In the genomic region with DNA sequence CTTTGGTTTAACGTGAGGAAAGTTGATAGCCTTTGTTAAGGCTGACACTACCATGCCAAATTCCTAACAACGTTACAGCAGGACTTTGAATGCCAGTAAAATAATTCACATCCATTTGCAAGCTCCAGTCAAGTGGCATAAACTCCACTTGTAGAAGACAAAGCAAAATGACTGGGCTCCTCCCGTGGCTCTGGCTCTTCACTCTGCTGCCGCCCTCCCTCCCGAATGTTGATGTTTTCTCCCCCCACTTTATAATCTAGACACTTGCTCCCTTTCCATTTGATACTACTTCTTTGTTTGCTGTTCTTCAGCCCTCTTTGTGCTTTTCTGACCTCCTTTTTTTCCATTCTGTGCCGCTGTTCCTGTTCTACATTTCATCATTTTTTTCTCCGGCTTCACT, we compare ENCODE assay signal across 15 cellular contexts. TPM values are rescaled to one million over a fixed set of nuclear protein-coding genes. Genes with fewer than 3 reads are reported as not detected.
A peak's percentile ranks its signal among the peaks of the same experiment; 100 is the strongest.
DNase-seq lines count a peak whose midpoint lies in the region; ATAC-seq, FAIRE-seq and TF ChIP-seq lines count a peak whose summit lies in the region.
"Had no signal": no experiment of that assay in that cellular context is flagged by ENCODE, and none has a peak within 500 bp of the region (broad histone marks: within the 10 kb centered on the region; RNA-seq: fewer than 3 reads in every experiment).

No MANE protein-coding gene starts in this region.

- H3K4me3 Mint-ChIP-seq in endodermal cell, result no peak overlapping the region
- H3K4me3 Mint-ChIP-seq: B cell had no signal

- H3K4me3 ChIP-seq in endodermal cell (ENCODE audit: low read length) (no peak overlapping the region), neural cell (ENCODE audit: low read length) (no peak overlapping the region), kidney (ENCODE audit: low read length in 2 of 2) (no peak overlapping the region)

- H3K79me2 ChIP-seq in neural cell (replicated peaks; ENCODE audit: insufficient read depth, low read length), result no peaks in the 10 kb centered on the region

- intact Hi-C loops in Right ventricle myocardium inferior (cut with DNase I), result no loop called here
- intact Hi-C loops in kidney (cut with DNase I), result no loop called here

- no peaks in the 10 kb centered on the region for H3F3A ChIP-seq in neural cell (ENCODE audit: insufficient read depth, low read length, poor library complexity, severe bottlenecking)

- no peaks in the 10 kb centered on the region for H3K36me3 Mint-ChIP-seq in endodermal cell (ENCODE audit: low read depth)
- H3K36me3 Mint-ChIP-seq: activated naive CD4-positive, alpha-beta T cell treated with anti-CD3 and anti-CD28 coated beads, Interleukin-2, amount 50 U/mL, for 72 hours had no signal

- ATAC-seq in Right ventricle myocardium inferior (no peak), HG03196 (IDR thresholded peaks at IDR 0.05; ENCODE audit: unreplicated experiment) (no peak)
- ATAC-seq: activated naive CD4-positive, alpha-beta T cell treated with anti-CD3 and anti-CD28 coated beads, Interleukin-2, amount 50 U/mL, for 72 hours; esophagus mucosa had no signal

- TF ChIP-seq RAD21 in neural cell (conservative IDR thresholded peaks at IDR 0.05), result no peak

- no peak overlapping the region for H3K9ac ChIP-seq in endodermal cell (ENCODE audit: extremely low read depth, low read length, poor library complexity, severe bottlenecking)
- no peak overlapping the region for H3K9ac ChIP-seq in neural cell (ENCODE audit: low read length)
- no peak overlapping the region for H3K9ac ChIP-seq in kidney (ENCODE audit: low read length in 2 of 2)

- H2AFZ ChIP-seq in neural cell (ENCODE audit: low read depth, low read length), result no peak overlapping the region

- FAIRE-seq in H54 (lab: Jason Lieb, UNC) (peak; percentile 93), kidney (lab: Jason Lieb, UNC) (no peak)
- FAIRE-seq: TTC549 had no signal

- no peaks in the 10 kb centered on the region for H3K36me3 ChIP-seq in endodermal cell (ENCODE audit: control insufficient read depth, insufficient read depth, low read length)
- H3K36me3 ChIP-seq in neural cell (ENCODE audit: insufficient read depth, low read length), result no peaks in the 10 kb centered on the region
- no peaks in the 10 kb centered on the region for H3K36me3 ChIP-seq in kidney (ENCODE audit: control insufficient read depth in 1 of 2, insufficient read depth in 2 of 2, low read length in 2 of 2)

- H3K4me1 ChIP-seq in endodermal cell (ENCODE audit: control insufficient read depth, insufficient read depth, low read length) (peaks cover 6% of the 10 kb centered on the region), kidney (ENCODE audit: control insufficient read depth in 1 of 2, insufficient read depth in 1 of 2, low read depth in 1 of 2, low read length in 2 of 2) (peaks cover 6 to 17% of the 10 kb centered on the region in 2 donors)

- no peaks in the 10 kb centered on the region for H3K9me2 ChIP-seq in neural cell (ENCODE audit: insufficient read depth, low read length)

- H3K9me3 ChIP-seq in endodermal cell (ENCODE audit: control insufficient read depth, low read length) (no peaks in the 10 kb centered on the region), neural cell (ENCODE audit: low read length) (no peaks in the 10 kb centered on the region), kidney (ENCODE audit: control insufficient read depth in 1 of 2, low read length in 2 of 2) (no peaks in the 10 kb centered on the region)

- no peak for TF ChIP-seq EP300 in neural cell (conservative IDR thresholded peaks at IDR 0.05; ENCODE audit: poor library complexity, severe bottlenecking)

- no peaks in the 10 kb centered on the region for H4K20me1 ChIP-seq in neural cell (ENCODE audit: insufficient read depth)

- TF ChIP-seq CTCF in endodermal cell (conservative IDR thresholded peaks at IDR 0.05), result no peak
- no peak for TF ChIP-seq CTCF in neural cell (IDR thresholded peaks at IDR 0.05; ENCODE audit: poor library complexity, severe bottlenecking)
- no peak for TF ChIP-seq CTCF in kidney (IDR thresholded peaks at IDR 0.05; ENCODE audit: borderline replicate concordance, extremely low read depth, insufficient read depth)

- no peak for TF ChIP-seq POLR2A in H54 (IDR thresholded peaks at IDR 0.05; ENCODE audit: low read depth, low read length)

- no peaks in the 10 kb centered on the region for H3K27me3 Mint-ChIP-seq in endodermal cell (ENCODE audit: insufficient read depth)
- H3K27me3 Mint-ChIP-seq: B cell had no signal

- DNase-seq in H54 (ENCODE audit: insufficient read length, low spot score) (no peak), NCI-H2196 treated with DMSO at 0.1 percent for 48 hours (lab: John Stamatoyannopoulos, UW; ENCODE audit: unreplicated experiment) (peak; percentile 58), endodermal cell (no peak), NCI-H226 (no peak), Right ventricle myocardium inferior (ENCODE audit: missing footprints) (no peak), kidney (no peak)
- DNase-seq: activated CD8-positive, alpha-beta memory T cell treated with anti-CD3 and anti-CD28 coated beads, Interleukin-2, amount 50 U/mL, for 48 hours; cerebellar nuclear complex; NCI-H2171 treated with DMSO at 0.1 percent for 48 hours had no signal

- no peaks in the 10 kb centered on the region for H3K9me3 Mint-ChIP-seq in endodermal cell
- H3K9me3 Mint-ChIP-seq: activated naive CD4-positive, alpha-beta T cell treated with anti-CD3 and anti-CD28 coated beads, Interleukin-2, amount 50 U/mL, for 72 hours had no signal

- H3K27ac Mint-ChIP-seq in endodermal cell, result peak overlapping the region; percentile 2
- H3K27ac Mint-ChIP-seq: activated naive CD4-positive, alpha-beta T cell treated with anti-CD3 and anti-CD28 coated beads, Interleukin-2, amount 50 U/mL, for 72 hours; B cell had no signal

- H3K4me2 ChIP-seq in neural cell (ENCODE audit: low read length), result peak overlapping the region; percentile 16

- H3K27ac ChIP-seq in endodermal cell (ENCODE audit: low read depth, low read length) (peak overlapping the region; percentile 80), neural cell (ENCODE audit: low read length) (peak overlapping the region; percentile 29), kidney (ENCODE audit: low read depth in 2 of 2, low read length in 2 of 2) (no peak overlapping the region)

- H3K27me3 ChIP-seq in endodermal cell (ENCODE audit: control insufficient read depth, insufficient read depth, low read length, poor library complexity, severe bottlenecking), result no peaks in the 10 kb centered on the region
- H3K27me3 ChIP-seq in neural cell (ENCODE audit: insufficient read depth, low read depth, low read length), result no peaks in the 10 kb centered on the region

- H3K4me1 Mint-ChIP-seq in endodermal cell, result peaks cover 34% of the 10 kb centered on the region

- WGBS in endodermal cell (ENCODE audit: insufficient coverage in 1 of 2, insufficient read length in 1 of 2), 2 experiments, result 37 to 52% methylated on average over 7 of the region's 7 CpGs

TF ChIP-seq in neural cell, 6 proteins besides CTCF, POLR2A, EP300 and RAD21:
- TF ChIP-seq SMC3 (conservative IDR thresholded peaks at IDR 0.05; ENCODE audit: poor library complexity) (no peak), POLR2AphosphoS5 (IDR thresholded peaks at IDR 0.05) (no peak), MXI1 (conservative IDR thresholded peaks at IDR 0.05; ENCODE audit: poor library complexity, severe bottlenecking) (no peak), EZH2 (IDR thresholded peaks at IDR 0.05; ENCODE audit: borderline replicate concordance, insufficient read depth, low read length, poor library complexity, severe bottlenecking) (no peak), TAF1 (IDR thresholded peaks at IDR 0.05; ENCODE audit: low read depth) (no peak)
- TF ChIP-seq, protein P1, sequence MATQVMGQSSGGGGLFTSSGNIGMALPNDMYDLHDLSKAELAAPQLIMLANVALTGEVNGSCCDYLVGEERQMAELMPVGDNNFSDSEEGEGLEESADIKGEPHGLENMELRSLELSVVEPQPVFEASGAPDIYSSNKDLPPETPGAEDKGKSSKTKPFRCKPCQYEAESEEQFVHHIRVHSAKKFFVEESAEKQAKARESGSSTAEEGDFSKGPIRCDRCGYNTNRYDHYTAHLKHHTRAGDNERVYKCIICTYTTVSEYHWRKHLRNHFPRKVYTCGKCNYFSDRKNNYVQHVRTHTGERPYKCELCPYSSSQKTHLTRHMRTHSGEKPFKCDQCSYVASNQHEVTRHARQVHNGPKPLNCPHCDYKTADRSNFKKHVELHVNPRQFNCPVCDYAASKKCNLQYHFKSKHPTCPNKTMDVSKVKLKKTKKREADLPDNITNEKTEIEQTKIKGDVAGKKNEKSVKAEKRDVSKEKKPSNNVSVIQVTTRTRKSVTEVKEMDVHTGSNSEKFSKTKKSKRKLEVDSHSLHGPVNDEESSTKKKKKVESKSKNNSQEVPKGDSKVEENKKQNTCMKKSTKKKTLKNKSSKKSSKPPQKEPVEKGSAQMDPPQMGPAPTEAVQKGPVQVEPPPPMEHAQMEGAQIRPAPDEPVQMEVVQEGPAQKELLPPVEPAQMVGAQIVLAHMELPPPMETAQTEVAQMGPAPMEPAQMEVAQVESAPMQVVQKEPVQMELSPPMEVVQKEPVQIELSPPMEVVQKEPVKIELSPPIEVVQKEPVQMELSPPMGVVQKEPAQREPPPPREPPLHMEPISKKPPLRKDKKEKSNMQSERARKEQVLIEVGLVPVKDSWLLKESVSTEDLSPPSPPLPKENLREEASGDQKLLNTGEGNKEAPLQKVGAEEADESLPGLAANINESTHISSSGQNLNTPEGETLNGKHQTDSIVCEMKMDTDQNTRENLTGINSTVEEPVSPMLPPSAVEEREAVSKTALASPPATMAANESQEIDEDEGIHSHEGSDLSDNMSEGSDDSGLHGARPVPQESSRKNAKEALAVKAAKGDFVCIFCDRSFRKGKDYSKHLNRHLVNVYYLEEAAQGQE (IDR thresholded peaks at IDR 0.05; ENCODE audit: borderline replicate concordance), result no peak

RNA-seq across cellular contexts. Expression of a gene that starts 22.8 kb away (rescaled TPM):
- total RNA-seq in endodermal cell (1 to 10 TPM; 6.5 to 7.6 TPM), Right ventricle myocardium inferior (2.5 TPM), kidney (213 TPM)
- polyA plus RNA-seq in endodermal cell (2013, experiment 1 of 2), result 16.1 TPM
- 14.6 TPM for polyA plus RNA-seq in endodermal cell (2013, experiment 2 of 2)
- polyA plus RNA-seq in neural cell (11.2 and 12.2 TPM in 2 replicates), kidney (ENCODE audit: insufficient read depth, low read depth, low replicate concordance) (10.3 TPM)
- polyA minus RNA-seq in neural cell, result 29.2 and 32.0 TPM in 2 replicates

Comparison
In these comparisons a context has a peak if more than half of its experiments do, and no peak if none do; other contexts are left out.
1. H3K27ac ChIP-seq: peak in endodermal cell (single experiment) and neural cell (single experiment); none in kidney (0 of 2).
2. RNA of a gene that starts 22.8 kb away (total RNA-seq): 213 TPM in kidney (single experiment); 6.5 to 7.6 TPM in endodermal cell and 2.5 TPM in Right ventricle myocardium inferior (single experiment); every median in the first group is over 10 times any median in the second.